16 cellular contexts compared by ENCODE assay signal in genomic region chr17:29129731-29130130, GRCh38. TPM values are rescaled to one million over a fixed set of nuclear protein-coding genes. Genes with fewer than 3 reads are reported as not detected.
DNase-seq lines count a peak whose midpoint lies in the region; ATAC-seq and TF ChIP-seq lines count a peak whose summit lies in the region.
"Had no signal": no experiment of that assay in that cellular context is flagged by ENCODE, and none has a peak within 500 bp of the region (broad histone marks: within the 10 kb centered on the region; RNA-seq: fewer than 3 reads in every experiment).

No MANE protein-coding gene starts in this region.

- peaks cover 1% of the 10 kb centered on the region for H3K79me1 ChIP-seq in neuronal stem cell (ENCODE audit: low read depth, low read length)

- peak overlapping the region; percentile 29 for H3K4me2 ChIP-seq in Loucy (ENCODE audit: low read depth, low read length, poor library complexity, severe bottlenecking)
- H3K4me2 ChIP-seq in neuronal stem cell (ENCODE audit: insufficient read depth, low read length, poor library complexity, severe bottlenecking): no peak overlapping the region

- peak overlapping the region; percentile 11 for H2BK15ac ChIP-seq in neuronal stem cell (ENCODE audit: low read length)

- no peak overlapping the region for H2AFZ ChIP-seq in Loucy (ENCODE audit: low read length)
- H2AFZ ChIP-seq in neuronal stem cell (ENCODE audit: low read length): no peak overlapping the region

- H3K9ac ChIP-seq in Loucy (ENCODE audit: low read depth, low read length, poor library complexity, severe bottlenecking) (peak overlapping the region; percentile 60), neuronal stem cell (ENCODE audit: low read depth, low read length, poor library complexity) (no peak overlapping the region)

- H3K4me3 Mint-ChIP-seq in mesothelial cell of epicardium: no peak overlapping the region
- H3K4me3 Mint-ChIP-seq: HFFc6 had no signal

- no peaks in the 10 kb centered on the region for H3K36me3 Mint-ChIP-seq in mesothelial cell of epicardium

- H3K27me3 ChIP-seq in left ventricle myocardium inferior (ENCODE audit: low read depth): no peaks in the 10 kb centered on the region
- H3K27me3 ChIP-seq in Loucy (ENCODE audit: insufficient read depth, low read length, poor library complexity, severe bottlenecking): no peaks in the 10 kb centered on the region
- H3K27me3 ChIP-seq in neuronal stem cell (ENCODE audit: control insufficient read depth in 3 of 3, insufficient read depth in 3 of 3, low read depth in 1 of 3, low read length in 3 of 3): no peaks in the 10 kb centered on the region
- H3K27me3 ChIP-seq in upper lobe of right lung: no peaks in the 10 kb centered on the region

- H2BK120ac ChIP-seq in neuronal stem cell (ENCODE audit: low read depth, low read length): no peak overlapping the region

- H3K27ac ChIP-seq in left ventricle myocardium inferior (replicated peaks) (no peak overlapping the region), neuronal stem cell (replicated peaks; ENCODE audit: low read length) (no peak overlapping the region), upper lobe of right lung (no peak overlapping the region)
- H3K27ac ChIP-seq: C4-2B, HL-60, SK-N-MC had no signal

- H3K18ac ChIP-seq in neuronal stem cell (ENCODE audit: low read length): peak overlapping the region; percentile 44

- no peaks in the 10 kb centered on the region for H3F3A ChIP-seq in Loucy (ENCODE audit: low read depth)

- H3K9me3 ChIP-seq in left ventricle myocardium inferior (replicated peaks): no peaks in the 10 kb centered on the region
- no peaks in the 10 kb centered on the region for H3K9me3 ChIP-seq in Loucy (ENCODE audit: insufficient read depth, low read depth, low read length)
- H3K9me3 ChIP-seq in neuronal stem cell (replicated peaks in 1 of 2; ENCODE audit: control insufficient read depth in 2 of 2, insufficient read depth in 1 of 2, low read depth in 1 of 2, low read length in 2 of 2): no peaks in the 10 kb centered on the region
- H3K9me3 ChIP-seq in upper lobe of right lung: no peaks in the 10 kb centered on the region

- peak; percentile 28 for ATAC-seq in Right ventricle myocardium superior (ENCODE audit: poor library complexity)
- ATAC-seq in upper lobe of right lung: peak; percentile 46

- no peaks in the 10 kb centered on the region for H3K9me2 ChIP-seq in Loucy (replicated peaks; ENCODE audit: low read depth, low read length)

- no peak overlapping the region for H3K14ac ChIP-seq in neuronal stem cell (ENCODE audit: low read length)

- H4K20me1 ChIP-seq in Loucy (ENCODE audit: insufficient read depth, low read length, poor library complexity, severe bottlenecking): peaks cover 98% of the 10 kb centered on the region

- H3K4ac ChIP-seq in neuronal stem cell (ENCODE audit: low read length): no peak overlapping the region

- H3K4me3 ChIP-seq in left ventricle myocardium inferior: no peak overlapping the region
- peak overlapping the region; percentile 3 for H3K4me3 ChIP-seq in Loucy (ENCODE audit: low read length, poor library complexity, severe bottlenecking)
- no peak overlapping the region for H3K4me3 ChIP-seq in neuronal stem cell (ENCODE audit: low read length in 2 of 2)
- no peak overlapping the region for H3K4me3 ChIP-seq in upper lobe of right lung
- no peak overlapping the region for H3K4me3 ChIP-seq in lower leg skin (ENCODE audit: low read depth, poor library complexity, severe bottlenecking)
- H3K4me3 ChIP-seq: SK-N-MC had no signal

- H3K79me2 ChIP-seq in Loucy (ENCODE audit: insufficient read depth, low read length): peaks cover 100% of the 10 kb centered on the region

- no peak overlapping the region for H2BK12ac ChIP-seq in neuronal stem cell (ENCODE audit: low read length)

- H2BK5ac ChIP-seq in neuronal stem cell (ENCODE audit: low read length): no peak overlapping the region

- H3K4me1 Mint-ChIP-seq in mesothelial cell of epicardium: peaks cover 5% of the 10 kb centered on the region

- H3K4me1 ChIP-seq in left ventricle myocardium inferior: peaks cover 99% of the 10 kb centered on the region
- H3K4me1 ChIP-seq in Loucy (ENCODE audit: insufficient read depth, low read length, poor library complexity, severe bottlenecking): peaks cover 53% of the 10 kb centered on the region
- H3K4me1 ChIP-seq in neuronal stem cell (ENCODE audit: control insufficient read depth in 2 of 2, insufficient read depth in 1 of 2, low read depth in 1 of 2, low read length in 2 of 2): peaks cover 4 to 15% of the 10 kb centered on the region in 2 donors
- peaks cover 15% of the 10 kb centered on the region for H3K4me1 ChIP-seq in upper lobe of right lung

- H3K27me3 Mint-ChIP-seq in mesothelial cell of epicardium (ENCODE audit: low read depth): no peaks in the 10 kb centered on the region

- DNase-seq in Right ventricle myocardium superior (no peak), left ventricle myocardium inferior (no peak), neuronal stem cell (ENCODE audit: low spot score) (no peak), upper lobe of right lung (no peak), mesothelial cell of epicardium (ENCODE audit: low spot score in 2 of 2, unreplicated experiment in 2 of 2) (no peak), lower leg skin (ENCODE audit: low spot score in 2 of 2) (no peak)
- DNase-seq: DND-41, H7, HFFc6, NCI-H1417 treated with DMSO at 0.1 percent for 48 hours, NCI-H187 treated with DMSO at 0.1 percent for 48 hours, SHP77 had no signal

- WGBS in neuronal stem cell (ENCODE audit: extremely low coverage in 2 of 2, insufficient read length in 2 of 2, insufficient replicate concordance in 1 of 2), 2 donors: no CpG with 5 or more reads among the region's 4 CpGs
- 69 to 75% methylated on average over 3 to 4 of the region's 4 CpGs for WGBS in lower leg skin, 2 donors

- TF ChIP-seq CTCF in left ventricle myocardium inferior (IDR thresholded peaks at IDR 0.05; ENCODE audit: borderline replicate concordance) (no peak), Loucy (conservative IDR thresholded peaks at IDR 0.05; ENCODE audit: low read length) (no peak), upper lobe of right lung (IDR thresholded peaks at IDR 0.05) (no peak), mesothelial cell of epicardium (IDR thresholded peaks at IDR 0.05; ENCODE audit: unreplicated experiment) (no peak), lower leg skin (IDR thresholded peaks at IDR 0.05) (no peak)

- no peak overlapping the region for H4K8ac ChIP-seq in neuronal stem cell (ENCODE audit: low read depth, low read length)

- peaks cover 20% of the 10 kb centered on the region for H3K36me3 ChIP-seq in left ventricle myocardium inferior
- H3K36me3 ChIP-seq in Loucy (ENCODE audit: insufficient read depth, low read length): peaks cover 42% of the 10 kb centered on the region; the same call in 1 of the 2 replicates
- H3K36me3 ChIP-seq in neuronal stem cell (replicated peaks in 1 of 2; ENCODE audit: control insufficient read depth in 2 of 2, insufficient read depth in 2 of 2, low read length in 2 of 2): no peaks in the 10 kb centered on the region
- peaks cover 5% of the 10 kb centered on the region for H3K36me3 ChIP-seq in upper lobe of right lung

- H3K23ac ChIP-seq in neuronal stem cell (ENCODE audit: low read depth, low read length, poor library complexity): no peak overlapping the region

- no peak overlapping the region for H4K91ac ChIP-seq in neuronal stem cell (ENCODE audit: low read depth, low read length, poor library complexity)

- no peak overlapping the region for H3K27ac Mint-ChIP-seq in mesothelial cell of epicardium
- H3K27ac Mint-ChIP-seq: HFFc6 had no signal

- no peak overlapping the region for H2AK5ac ChIP-seq in neuronal stem cell (ENCODE audit: low read depth, low read length)

- intact Hi-C loops in Right ventricle myocardium superior (cut with DNase I): no loop called here
- intact Hi-C loops in left ventricle myocardium inferior (cut with micrococcal nuclease): no loop called here
- intact Hi-C loops in upper lobe of right lung (cut with DNase I): no loop called here
- intact Hi-C loops in lower leg skin (cut with DNase I; ENCODE audit: low total_unique reads): no loop called here

- TF ChIP-seq POLR2A in lower leg skin (IDR thresholded peaks at IDR 0.05): no peak

- no peaks in the 10 kb centered on the region for H3K9me3 Mint-ChIP-seq in mesothelial cell of epicardium
- H3K9me3 Mint-ChIP-seq: HFFc6 had no signal

RNA-seq across cellular contexts. Expression of gene MYO18A, which starts 50.5 kb away (rescaled TPM):
- total RNA-seq in Right ventricle myocardium superior: 393 TPM
- 397 TPM for total RNA-seq in left ventricle myocardium inferior
- polyA plus RNA-seq in neuronal stem cell (2013, experiment 1 of 2): 12.3 TPM
- 12.3 TPM for polyA plus RNA-seq in neuronal stem cell (2013, experiment 2 of 2)
- 51.0 TPM for total RNA-seq in upper lobe of right lung
- 55.0 to 58.4 TPM (median 56.8 TPM) in 3 replicates for total RNA-seq in mesothelial cell of epicardium
- 100 to 1,000 TPM in 1 of 4 donors, 10 to 100 TPM in 3; 87.3 to 123 (median 94.0) TPM for total RNA-seq in lower leg skin
